17 cellular contexts compared by ENCODE assay signal in the genomic region with DNA sequence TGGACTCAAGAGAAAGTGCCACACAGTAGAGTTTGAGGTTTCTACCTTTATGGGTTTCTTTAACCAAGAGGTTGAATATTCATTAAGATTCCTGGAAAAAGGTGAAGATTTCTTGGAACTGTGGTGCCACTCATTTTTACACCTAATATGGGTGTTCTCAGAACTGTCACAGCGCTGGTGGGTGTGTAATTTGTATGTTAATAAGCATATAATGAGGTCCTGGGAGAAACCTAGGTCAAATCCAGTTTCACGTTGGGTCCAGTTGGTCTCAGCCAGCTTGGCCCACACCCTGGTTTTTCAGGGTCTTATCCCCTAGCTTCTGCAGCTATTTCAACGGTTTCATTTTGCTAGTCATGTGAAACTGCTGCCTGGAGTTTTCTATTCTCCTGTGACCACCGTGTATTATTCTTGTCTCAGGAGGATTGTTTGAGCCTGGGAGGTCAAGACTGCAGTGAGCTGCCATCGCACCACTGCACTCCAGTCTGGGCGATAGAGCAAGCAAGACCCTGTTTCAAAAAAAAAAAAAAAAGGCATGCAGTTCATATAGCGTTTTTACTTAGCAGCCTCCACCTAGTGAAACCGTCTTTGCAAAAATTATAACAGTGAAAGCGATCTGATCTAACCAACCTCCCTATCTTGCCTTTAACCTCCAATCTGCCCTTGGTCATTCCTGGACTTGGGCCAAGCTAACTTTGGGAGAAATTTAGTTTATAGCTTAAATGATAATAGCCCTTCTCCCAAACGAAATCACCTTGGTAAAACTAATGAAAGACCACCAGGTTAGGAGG. TPM values are rescaled to one million over a fixed set of nuclear protein-coding genes. Genes with fewer than 3 reads are reported as not detected.
"Had no signal": no experiment of that assay in that cellular context is flagged by ENCODE, and none has a peak within 500 bp of the region (broad histone marks: within the 10 kb centered on the region; RNA-seq: fewer than 3 reads in every experiment).

No MANE protein-coding gene starts in this region.

- H3K4me3 ChIP-seq: transverse colon had no signal

- H3K27me3 ChIP-seq: brain microvascular endothelial cell, transverse colon had no signal

- H3K36me3 ChIP-seq: brain microvascular endothelial cell, transverse colon had no signal

- H3K4me1 ChIP-seq: parathyroid adenoma, transverse colon had no signal

- H3K9me3 Mint-ChIP-seq: mesothelial cell of epicardium had no signal

- H3K4me1 Mint-ChIP-seq: endodermal cell, mesothelial cell of epicardium, neural crest cell had no signal

- H3K27ac ChIP-seq: brain microvascular endothelial cell, parathyroid adenoma, transverse colon had no signal

- H3K36me3 Mint-ChIP-seq: activated naive CD8-positive, alpha-beta T cell treated with anti-CD3 and anti-CD28 coated beads for 36 hours; mesothelial cell of epicardium had no signal

- H3K9me3 ChIP-seq: transverse colon had no signal

- H3K4me3 Mint-ChIP-seq: activated naive CD8-positive, alpha-beta T cell treated with anti-CD3 and anti-CD28 coated beads for 36 hours; endodermal cell; mesothelial cell of epicardium; neural crest cell; T-helper 17 cell had no signal

- H3K9ac ChIP-seq: parathyroid adenoma had no signal

- H3K27ac Mint-ChIP-seq: activated naive CD8-positive, alpha-beta T cell treated with anti-CD3 and anti-CD28 coated beads for 36 hours; endodermal cell; mesothelial cell of epicardium; T-helper 17 cell had no signal

- ATAC-seq: T-helper 17 cell had no signal

- DNase-seq: activated CD4-positive, alpha-beta T cell treated with anti-CD3 and anti-CD28 coated beads, Interleukin-2, amount 50 U/mL, for 48 hours; activated gamma-delta T cell; activated naive CD8-positive, alpha-beta T cell treated with anti-CD3 and anti-CD28 coated beads for 36 hours; activated T-cell treated with anti-CD3 and anti-CD28 coated beads, Interleukin-2, amount 50 U/mL, for 48 hours; brain microvascular endothelial cell; cerebellar nuclear complex; dermis blood vessel endothelial cell; endodermal cell; erythroblast; hippocampal formation; small intestine; T-helper 17 cell; transverse colon had no signal

RNA-seq across cellular contexts. Expression of gene PTAFR, which starts 44.2 kb away (rescaled TPM):
- total RNA-seq: myocyte had no signal
